12 cellular contexts compared by ENCODE assay signal in genomic region chr10:7192831-7193348, GRCh38.
DNase-seq lines count a peak whose midpoint lies in the region; ATAC-seq lines count a peak whose summit lies in the region.
"Had no signal": no experiment of that assay in that cellular context is flagged by ENCODE, and none has a peak within 500 bp of the region (broad histone marks: within the 10 kb centered on the region; RNA-seq: fewer than 3 reads in every experiment).

No MANE protein-coding gene starts in this region.

- peaks cover 7 to 11% (median 7%) of the 10 kb centered on the region in 3 donors for H3K9me3 Mint-ChIP-seq in T-cell
- H3K9me3 Mint-ChIP-seq in activated T-cell treated with anti-CD3 and anti-CD28 coated beads, Interleukin-2, amount 50 U/mL, for 4 hours: peaks cover 9% of the 10 kb centered on the region

- H3K36me3 Mint-ChIP-seq in T-cell: peaks cover 55% of the 10 kb centered on the region
- peaks cover 49% of the 10 kb centered on the region for H3K36me3 Mint-ChIP-seq in activated T-cell treated with anti-CD3 and anti-CD28 coated beads, Interleukin-2, amount 50 U/mL, for 4 hours (ENCODE audit: insufficient read depth)

- no peak overlapping the region for H3K27ac ChIP-seq in substantia nigra (ENCODE audit: low read depth, low read length, poor library complexity, severe bottlenecking)
- H3K27ac ChIP-seq: epithelial cell of prostate, thyroid gland had no signal

- CTCF ChIA-PET in T-cell (lab: Charles Lee): interaction anchor here (0.8 to 1.1 kb wide), 3 partner anchors 8 to 273 kb away, joined by 3 to 4 read pairs (median 4); no protein-coding TSS in a partner anchor

- DNase-seq in T-cell: peak; percentile 33 to 85 (median 64)
- DNase-seq in activated T-cell treated with anti-CD3 and anti-CD28 coated beads, Interleukin-2, amount 50 U/mL, for 4 hours: peak; percentile 63
- peak; percentile 28 to 44 for DNase-seq in stimulated activated CD4-positive, alpha-beta T cell treated with anti-CD3 and anti-CD28 coated beads, Interleukin-12 subunit alpha, Interleukin-12 subunit beta, amount 100 ng/mL, for 24 hours (ENCODE audit: low read depth in 2 of 2)
- DNase-seq in stimulated activated naive CD8-positive, alpha-beta T cell treated with anti-CD3 and anti-CD28 coated beads, Interleukin-15, Interleukin-2, amounts not matched to agents 100 U/mL and 50 U/mL, for 24 hours: peak; percentile 68
- DNase-seq in SW 1271 (lab: John Stamatoyannopoulos, UW): no peak
- DNase-seq in NCI-H226: no peak
- DNase-seq in substantia nigra (lab: John Stamatoyannopoulos, UW): no peak
- no peak for DNase-seq in NCI-H1930 (lab: John Stamatoyannopoulos, UW)
- DNase-seq: NCI-H1105 treated with DMSO at 0.1 percent for 48 hours, occipital lobe, thyroid gland had no signal

- H3K27ac Mint-ChIP-seq in T-cell: peak overlapping the region; percentile 93 to 96

- peak; percentile 89 to 95 (median 90) for ATAC-seq in T-cell (replicated peaks in 1 of 4)
- peak; percentile 84 to 86 for ATAC-seq in activated T-cell treated with anti-CD3 and anti-CD28 coated beads, Interleukin-2, amount 50 U/mL, for 4 hours
- ATAC-seq in stimulated activated naive CD8-positive, alpha-beta T cell treated with anti-CD3 and anti-CD28 coated beads, Interleukin-15, Interleukin-2, amounts not matched to agents 100 U/mL and 50 U/mL, for 24 hours: peak; percentile 85

- H3K27me3 Mint-ChIP-seq in T-cell: no peaks in the 10 kb centered on the region
- no peaks in the 10 kb centered on the region for H3K27me3 Mint-ChIP-seq in activated T-cell treated with anti-CD3 and anti-CD28 coated beads, Interleukin-2, amount 50 U/mL, for 4 hours (ENCODE audit: low read depth)

- H3K4me3 Mint-ChIP-seq in T-cell: peak overlapping the region; percentile 60 to 77 (median 64)
- H3K4me3 Mint-ChIP-seq in activated T-cell treated with anti-CD3 and anti-CD28 coated beads, Interleukin-2, amount 50 U/mL, for 4 hours: peak overlapping the region; percentile 61

- peaks cover 66 to 78% (median 74%) of the 10 kb centered on the region in 3 donors for H3K4me1 Mint-ChIP-seq in T-cell
- H3K4me1 Mint-ChIP-seq in activated T-cell treated with anti-CD3 and anti-CD28 coated beads, Interleukin-2, amount 50 U/mL, for 4 hours (ENCODE audit: low read depth): peaks cover 75% of the 10 kb centered on the region

- POLR2A ChIA-PET in T-cell (lab: Charles Lee): no interaction called here

Comparison
In these comparisons a context has a peak if more than half of its experiments do, and no peak if none do; other contexts are left out.
1. DNase-seq: peak in T-cell (34 of 34), activated T-cell treated with anti-CD3 and anti-CD28 coated beads, Interleukin-2, amount 50 U/mL, for 4 hours (single experiment), stimulated activated CD4-positive, alpha-beta T cell treated with anti-CD3 and anti-CD28 coated beads, Interleukin-12 subunit alpha, Interleukin-12 subunit beta, amount 100 ng/mL, for 24 hours (2 of 2) and stimulated activated naive CD8-positive, alpha-beta T cell treated with anti-CD3 and anti-CD28 coated beads, Interleukin-15, Interleukin-2, amounts not matched to agents 100 U/mL and 50 U/mL, for 24 hours (single experiment); none in SW 1271 (0 of 2), NCI-H226 (single experiment), substantia nigra (0 of 49) and NCI-H1930 (0 of 2).
2. Peak in every context shown above with its lines, with median percentiles within 50 percentile points of each other: ATAC-seq.